ENCODE assay signal across 12 cellular contexts in the genomic region with DNA sequence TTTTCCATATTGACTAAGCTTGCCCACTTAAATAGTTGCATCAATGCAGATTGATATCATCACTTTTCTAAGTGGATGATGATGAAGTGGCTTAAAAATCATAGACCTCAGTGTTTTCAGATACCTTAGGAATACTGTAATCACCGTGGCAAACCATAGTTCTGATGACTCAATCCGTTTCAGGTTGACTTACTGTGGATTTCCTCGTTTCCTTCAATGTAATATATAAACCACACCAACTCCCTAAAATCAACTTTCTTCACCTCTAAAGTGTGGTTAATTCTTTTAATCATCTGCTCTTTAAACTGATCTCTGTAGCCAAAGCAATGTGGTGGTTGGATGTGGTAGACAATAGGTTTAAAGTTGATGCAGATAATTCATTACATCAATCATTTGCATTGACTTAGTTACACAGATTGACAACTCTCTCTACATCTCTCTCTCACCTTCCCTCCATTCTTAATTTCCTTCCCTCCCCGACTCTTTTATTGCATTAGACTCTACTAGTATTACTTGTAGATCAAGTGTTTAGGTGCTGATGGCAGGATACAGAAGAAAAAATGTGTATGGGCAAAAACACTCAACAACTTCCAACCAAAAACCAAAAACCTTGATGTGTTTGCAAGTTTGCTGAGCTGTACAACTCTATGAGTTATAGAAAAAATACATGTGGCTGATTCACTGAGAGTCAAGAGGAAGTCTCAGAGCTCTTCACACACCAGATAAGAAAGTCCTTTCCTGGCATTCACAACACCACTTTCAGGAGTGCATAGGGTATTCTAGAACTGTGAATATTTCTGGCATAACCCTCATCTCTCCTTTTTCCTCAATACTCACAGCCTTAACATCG.
A peak's percentile ranks its signal among the peaks of the same experiment; 100 is the strongest.
DNase-seq lines count a peak whose midpoint lies in the region; ATAC-seq and TF ChIP-seq lines count a peak whose summit lies in the region.
"Had no signal": no experiment of that assay in that cellular context is flagged by ENCODE, and none has a peak within 500 bp of the region (broad histone marks: within the 10 kb centered on the region; RNA-seq: fewer than 3 reads in every experiment).

No MANE protein-coding gene starts in this region.

- H3K27me3 Mint-ChIP-seq in MCF 10A (ENCODE audit: insufficient read depth, unreplicated experiment): no peaks in the 10 kb centered on the region
- no peaks in the 10 kb centered on the region for H3K27me3 Mint-ChIP-seq in T-cell

- H3K4me1 ChIP-seq in mammary epithelial cell (ENCODE audit: insufficient read depth, low read length): no peaks in the 10 kb centered on the region
- no peaks in the 10 kb centered on the region for H3K4me1 ChIP-seq in aorta (ENCODE audit: control insufficient read depth in 1 of 2, insufficient read depth in 2 of 2, low read length in 2 of 2)

- H3K27ac ChIP-seq in mammary epithelial cell (ENCODE audit: insufficient read depth, low read depth, low read length) (no peak overlapping the region), aorta (ENCODE audit: low read depth in 1 of 2, low read length in 2 of 2) (no peak overlapping the region)

- no peaks in the 10 kb centered on the region for H3K79me2 ChIP-seq in mammary epithelial cell (ENCODE audit: insufficient read depth, low read length)

- CTCF ChIA-PET in mammary epithelial cell (lab: Charles Lee; ENCODE audit: low non-redundant PET): no interaction called here
- CTCF ChIA-PET in MCF 10A (lab: Yijun Ruan, JAX): interaction anchor here (0.6 kb wide), 1 partner anchor 579 kb away, joined by 3 read pairs; no protein-coding TSS in a partner anchor
- CTCF ChIA-PET in T-cell (lab: Charles Lee): no interaction called here

- POLR2A ChIA-PET in MCF 10A (lab: Yijun Ruan, JAX) (no interaction called here), T-cell (lab: Charles Lee) (interaction anchor here in 1 of 2 donors (0.6 kb wide), 1 partner anchor 84 kb away, joined by 4 read pairs; no protein-coding TSS in a partner anchor)

- H3K4me2 ChIP-seq in mammary epithelial cell (ENCODE audit: insufficient read depth, low read depth, low read length): no peak overlapping the region

- H3K4me3 ChIP-seq in mammary epithelial cell (replicated peaks in 1 of 3; ENCODE audit: insufficient read depth in 1 of 3, low read depth in 2 of 3, low read length in 3 of 3) (no peak overlapping the region), aorta (ENCODE audit: low read length in 2 of 2) (no peak overlapping the region)

- H3K4me1 Mint-ChIP-seq in MCF 10A (ENCODE audit: insufficient read depth, unreplicated experiment) (peaks cover 7% of the 10 kb centered on the region), T-cell (peaks cover 27 to 31% (median 29%) of the 10 kb centered on the region in 3 donors)

- 54% methylated on average over 5 of the region's 5 CpGs for WGBS in mammary epithelial cell (ENCODE audit: low coverage, missing lambda C conversion rate)
- WGBS in aorta, 2 donors: 91% methylated on average over 5 of the region's 5 CpGs

- no peak for TF ChIP-seq CTCF in mammary epithelial cell (conservative IDR thresholded peaks at IDR 0.05 in 1 of 2, IDR thresholded peaks at IDR 0.05 in 1 of 2; ENCODE audit: extremely low read depth in 1 of 2, insufficient read depth in 1 of 2, low read depth in 1 of 2, low read length in 2 of 2)
- no peak for TF ChIP-seq CTCF in MCF 10A (IDR thresholded peaks at IDR 0.05; ENCODE audit: unreplicated experiment)

- in situ Hi-C loops in mammary epithelial cell (cut with MboI; ENCODE audit: low sequenced_read_pairs in 2 of 2): no loop called here

- no peaks in the 10 kb centered on the region for H3K36me3 ChIP-seq in mammary epithelial cell (ENCODE audit: insufficient read depth, low read length)
- H3K36me3 ChIP-seq in aorta (ENCODE audit: control insufficient read depth in 1 of 2, insufficient read depth in 2 of 2, low read length in 1 of 2): no peaks in the 10 kb centered on the region

- no peak overlapping the region for H2AFZ ChIP-seq in mammary epithelial cell (ENCODE audit: low read depth, low read length)

- H3K27ac Mint-ChIP-seq in MCF 10A (ENCODE audit: low read depth, unreplicated experiment) (no peak overlapping the region), T-cell (peak overlapping the region; percentile 78 to 90)

- intact Hi-C loops in mammary epithelial cell (cut with micrococcal nuclease): no loop called here
- intact Hi-C loops in MCF 10A (cut with micrococcal nuclease): no loop called here
- intact Hi-C loops in aorta (cut with DNase I): no loop called here

- H3K36me3 Mint-ChIP-seq in MCF 10A (ENCODE audit: insufficient read depth, unreplicated experiment) (no peaks in the 10 kb centered on the region), T-cell (no peaks in the 10 kb centered on the region)

- no peak overlapping the region for H3K4me3 Mint-ChIP-seq in MCF 10A (ENCODE audit: unreplicated experiment)
- H3K4me3 Mint-ChIP-seq in T-cell: peak overlapping the region in 1 of 3 donors; percentile 16

- H3K9me3 ChIP-seq in mammary epithelial cell (replicated peaks; ENCODE audit: insufficient read depth, low read length) (no peaks in the 10 kb centered on the region), aorta (ENCODE audit: control insufficient read depth, low read length) (no peaks in the 10 kb centered on the region)

- peak; percentile 73 for DNase-seq in mammary epithelial cell
- no peak for DNase-seq in MCF 10A (ENCODE audit: unreplicated experiment)
- DNase-seq in T-cell: no peak
- DNase-seq in dermis blood vessel endothelial cell: peak; percentile 77
- DNase-seq in stimulated activated naive CD8-positive, alpha-beta T cell treated with anti-CD3 and anti-CD28 coated beads, Interleukin-15, Interleukin-2, amounts not matched to agents 100 U/mL and 50 U/mL, for 24 hours: no peak
- DNase-seq in aorta: no peak
- DNase-seq: activated effector memory CD4-positive, alpha-beta T cell treated with Interleukin-2 at 50 U/mL for 16 hours; C1 segment of cervical spinal cord; NCI-H510A treated with DMSO at 0.1 percent for 48 hours had no signal

- no peaks in the 10 kb centered on the region for H4K20me1 ChIP-seq in mammary epithelial cell (ENCODE audit: insufficient read depth, low read length)

- H3K9me3 Mint-ChIP-seq in MCF 10A (ENCODE audit: unreplicated experiment): no peaks in the 10 kb centered on the region
- no peaks in the 10 kb centered on the region for H3K9me3 Mint-ChIP-seq in T-cell

- ATAC-seq in T-cell (replicated peaks in 1 of 4): peak; percentile 65 to 84 (median 74)
- ATAC-seq in stimulated activated naive CD8-positive, alpha-beta T cell treated with anti-CD3 and anti-CD28 coated beads, Interleukin-15, Interleukin-2, amounts not matched to agents 100 U/mL and 50 U/mL, for 24 hours: peak; percentile 89
- no peak for ATAC-seq in GM18520 (IDR thresholded peaks at IDR 0.05; ENCODE audit: unreplicated experiment)
- no peak for ATAC-seq in GM19397 (IDR thresholded peaks at IDR 0.05; ENCODE audit: unreplicated experiment)
- no peak for ATAC-seq in aorta (ENCODE audit: low FRiP score)
- ATAC-seq: SK-N-SH treated with all-trans-retinoic acid at 6 μM for 48 hours had no signal

- dilution Hi-C loops in mammary epithelial cell (cut with HindIII; ENCODE audit: low sequenced_read_pairs): no loop called here

- H3K27me3 ChIP-seq in mammary epithelial cell (ENCODE audit: insufficient read depth, low read length): no peaks in the 10 kb centered on the region
- H3K27me3 ChIP-seq in aorta (ENCODE audit: control insufficient read depth in 1 of 2, insufficient read depth in 2 of 2, low read length in 1 of 2): no peaks in the 10 kb centered on the region

- no peak overlapping the region for H3K9ac ChIP-seq in mammary epithelial cell (ENCODE audit: insufficient read depth, low read length)

- BruUV-seq in mammary epithelial cell (replicated peaks; lab: Mats Ljungman, UMichigan) (no TSS peak), MCF 10A (replicated peaks; lab: Mats Ljungman, UMichigan) (no TSS peak)

Comparison
In these comparisons a context has a peak if more than half of its experiments do, and no peak if none do; other contexts are left out.
1. DNase-seq: peak in mammary epithelial cell (single experiment) and dermis blood vessel endothelial cell (single experiment); none in MCF 10A (single experiment), T-cell (0 of 34), stimulated activated naive CD8-positive, alpha-beta T cell treated with anti-CD3 and anti-CD28 coated beads, Interleukin-15, Interleukin-2, amounts not matched to agents 100 U/mL and 50 U/mL, for 24 hours (single experiment) and aorta (0 of 2).
2. ATAC-seq: peak in T-cell (4 of 4) and stimulated activated naive CD8-positive, alpha-beta T cell treated with anti-CD3 and anti-CD28 coated beads, Interleukin-15, Interleukin-2, amounts not matched to agents 100 U/mL and 50 U/mL, for 24 hours (single experiment); none in GM18520 (single experiment), GM19397 (single experiment) and aorta (single experiment).